9 cellular contexts compared by ENCODE assay signal in genomic region chr19:42480335-42481095, GRCh38. TPM values are rescaled to one million over a fixed set of nuclear protein-coding genes. Genes with fewer than 3 reads are reported as not detected.
DNase-seq lines count a peak whose midpoint lies in the region; ATAC-seq and TF ChIP-seq lines count a peak whose summit lies in the region.
"Had no signal": no experiment of that assay in that cellular context is flagged by ENCODE, and none has a peak within 500 bp of the region (broad histone marks: within the 10 kb centered on the region; RNA-seq: fewer than 3 reads in every experiment).

No MANE protein-coding gene starts in this region.

- H3K27me3 ChIP-seq in RWPE2 (ENCODE audit: insufficient read depth, poor library complexity, severe bottlenecking): no peaks in the 10 kb centered on the region
- no peaks in the 10 kb centered on the region for H3K27me3 ChIP-seq in parathyroid adenoma (ENCODE audit: control insufficient read depth, insufficient read depth, low read length)
- no peaks in the 10 kb centered on the region for H3K27me3 ChIP-seq in vagina

- no peak for TF ChIP-seq POLR2A in vagina (IDR thresholded peaks at IDR 0.05)

- DNase-seq in NK-92 treated with Interleukin-12 subunit alpha and Interleukin-12 subunit beta, amount 100 ng/mL, for 24 hours (lab: John Stamatoyannopoulos, UW): peak; percentile 54
- DNase-seq in NK-92 (lab: John Stamatoyannopoulos, UW; ENCODE audit: unreplicated experiment) (no peak), RWPE2 (ENCODE audit: low spot score) (no peak), dedifferentiated amniotic fluid mesenchymal stem cell (ENCODE audit: extremely low spot score) (peak; percentile 57), vagina (ENCODE audit: extremely low spot score in 2 of 2) (no peak)

- H2AFZ ChIP-seq in parathyroid adenoma: peak overlapping the region; percentile 9

- H3K36me3 ChIP-seq in RWPE2 (ENCODE audit: low read depth): no peaks in the 10 kb centered on the region
- H3K36me3 ChIP-seq in parathyroid adenoma (ENCODE audit: control insufficient read depth, insufficient read depth, low read length): no peaks in the 10 kb centered on the region
- no peaks in the 10 kb centered on the region for H3K36me3 ChIP-seq in vagina

- TF ChIP-seq CTCF in RWPE2 (IDR thresholded peaks at IDR 0.05; ENCODE audit: poor library complexity, severe bottlenecking) (no peak), parathyroid adenoma (IDR thresholded peaks at IDR 0.05) (no peak), vagina (IDR thresholded peaks at IDR 0.05) (no peak)

- H3K4me3 ChIP-seq in RWPE2 (ENCODE audit: severe bottlenecking): no peak overlapping the region
- H3K4me3 ChIP-seq in parathyroid adenoma (ENCODE audit: low read depth, low read length): no peak overlapping the region
- H3K4me3 ChIP-seq in vagina: no peak overlapping the region

- H3K4me1 ChIP-seq in RWPE2 (ENCODE audit: insufficient read depth, poor library complexity, severe bottlenecking) (peaks cover 6% of the 10 kb centered on the region), parathyroid adenoma (no peaks in the 10 kb centered on the region), vagina (no peaks in the 10 kb centered on the region)

- ATAC-seq in RWPE2 (ENCODE audit: low read depth): peak; percentile 61; the same call in 2 of the 3 replicates
- ATAC-seq in HG03175 (IDR thresholded peaks at IDR 0.05; ENCODE audit: unreplicated experiment): no peak
- ATAC-seq in HG03135 (IDR thresholded peaks at IDR 0.05; ENCODE audit: unreplicated experiment): no peak

- H3K9ac ChIP-seq in parathyroid adenoma: no peak overlapping the region

- H3K79me2 ChIP-seq in parathyroid adenoma: no peaks in the 10 kb centered on the region

- no peak overlapping the region for H3K27ac ChIP-seq in RWPE2 (ENCODE audit: poor library complexity, severe bottlenecking)
- H3K27ac ChIP-seq in parathyroid adenoma: peak overlapping the region; percentile 6
- no peak overlapping the region for H3K27ac ChIP-seq in vagina
- H3K27ac ChIP-seq: VCaP had no signal

- no peak overlapping the region for H3K4me2 ChIP-seq in parathyroid adenoma (ENCODE audit: low read length)

- intact Hi-C loops in vagina (cut with DNase I): no loop called here

- H3K9me3 ChIP-seq in RWPE2 (ENCODE audit: severe bottlenecking): no peaks in the 10 kb centered on the region
- H3K9me3 ChIP-seq in parathyroid adenoma (ENCODE audit: control insufficient read depth, low read length): no peaks in the 10 kb centered on the region
- H3K9me3 ChIP-seq in vagina: no peaks in the 10 kb centered on the region

RNA-seq across cellular contexts. Expression of gene CXCL17, which starts 37.8 kb away (rescaled TPM):
- total RNA-seq in vagina: 2.9 TPM

RNA-seq across cellular contexts. Expression of gene CEACAM1, which starts 47.8 kb away (rescaled TPM):
- total RNA-seq in vagina: 24.3 TPM

RNA-seq across cellular contexts. Expression of gene LIPE, which starts 53.3 kb away (rescaled TPM):
- total RNA-seq in vagina: 102 TPM

Comparison
In these comparisons a context has a peak if more than half of its experiments do, and no peak if none do; other contexts are left out.
1. DNase-seq: peak in NK-92 treated with Interleukin-12 subunit alpha and Interleukin-12 subunit beta, amount 100 ng/mL, for 24 hours (single experiment) and dedifferentiated amniotic fluid mesenchymal stem cell (single experiment); none in NK-92 (single experiment), RWPE2 (single experiment) and vagina (0 of 2).